Comparison of ENCODE assay signal across 7 cellular contexts in the genomic region with DNA sequence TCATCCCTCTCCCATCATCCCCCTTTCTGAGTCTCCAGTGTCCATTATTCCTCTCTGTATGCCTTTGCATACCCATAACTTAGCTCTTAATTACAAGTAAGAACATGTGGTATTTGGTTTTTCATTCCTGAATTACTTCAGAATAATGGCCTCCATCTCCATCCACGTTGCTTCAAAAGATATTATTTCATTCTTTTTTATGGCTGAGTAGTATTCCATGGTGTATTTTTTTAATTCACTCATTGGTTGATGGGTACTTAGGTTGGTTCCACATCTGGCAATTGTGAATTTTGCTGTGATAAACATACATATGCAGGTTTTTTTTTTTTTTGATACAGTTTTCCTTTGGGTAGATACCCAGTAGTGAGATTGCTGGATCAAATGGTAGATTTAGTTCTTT.
"Had no signal": no experiment of that assay in that cellular context is flagged by ENCODE, and none has a peak within 500 bp of the region (broad histone marks: within the 10 kb centered on the region; RNA-seq: fewer than 3 reads in every experiment).

No MANE protein-coding gene starts in this region.

- H3K27ac ChIP-seq: GM23248 had no signal

- H3K9me3 ChIP-seq: HAP-1 had no signal

- FAIRE-seq: HTR-8/SVneo had no signal

- H3K4me3 ChIP-seq: GM23248, HAP-1 had no signal

- DNase-seq: GM23248, GOT3, H7, IMR-90 had no signal

- H3K9ac ChIP-seq: GM23248 had no signal

- H2AFZ ChIP-seq: GM23248 had no signal

- ATAC-seq: HCT116 had no signal
